24 cellular contexts compared by ENCODE assay signal in the genomic region with DNA sequence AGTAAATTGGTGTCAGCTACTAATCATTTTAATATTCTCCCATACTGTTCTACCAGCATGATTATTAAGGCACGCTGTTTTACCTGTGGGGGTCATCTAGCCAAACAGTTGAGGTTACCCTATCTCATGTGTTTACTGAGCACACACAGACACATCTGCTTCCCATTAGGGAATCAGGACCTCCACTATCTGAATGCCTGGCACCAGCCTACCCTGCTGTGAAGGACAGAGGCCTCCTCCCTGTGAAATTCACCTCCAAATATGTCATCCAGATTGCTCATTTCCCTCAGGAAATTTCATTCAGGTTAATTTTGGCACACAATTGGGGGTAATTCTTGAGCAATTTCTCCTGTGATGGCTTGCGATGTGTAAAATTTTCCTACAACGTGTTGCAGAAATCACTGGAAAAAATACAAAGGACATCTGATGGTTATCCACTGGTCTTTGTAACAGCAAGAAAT.
DNase-seq lines count a peak whose midpoint lies in the region; ATAC-seq and TF ChIP-seq lines count a peak whose summit lies in the region.
"Had no signal": no experiment of that assay in that cellular context is flagged by ENCODE, and none has a peak within 500 bp of the region (broad histone marks: within the 10 kb centered on the region; RNA-seq: fewer than 3 reads in every experiment).

No MANE protein-coding gene starts in this region.

- H3K4me1 ChIP-seq in tibial nerve (peaks cover 0 to 11% (median 0%) of the 10 kb centered on the region in 4 donors), SJCRH30 (peaks cover 23% of the 10 kb centered on the region)
- H3K4me1 ChIP-seq: BLaER1 treated with 17β-estradiol and CSF1 and Interleukin-3, amounts not matched to agents 10 nM and 100 nM; colonic mucosa; parathyroid adenoma; testis had no signal

- H3K27me3 ChIP-seq in tibial nerve (no peaks in the 10 kb centered on the region), SJCRH30 (no peaks in the 10 kb centered on the region)
- H3K27me3 ChIP-seq: BLaER1 treated with 17β-estradiol and CSF1 and Interleukin-3, amounts not matched to agents 10 nM and 100 nM; colonic mucosa; testis had no signal

- H3K27ac ChIP-seq in tibial nerve: peak overlapping the region in 3 of 4 donors; percentile 18 to 68 (median 65)
- H3K27ac ChIP-seq in SJCRH30: no peak overlapping the region
- H3K27ac ChIP-seq: A549; BLaER1 treated with 17β-estradiol and CSF1 and Interleukin-3, amounts not matched to agents 10 nM and 100 nM; colonic mucosa; lower lobe of right lung; parathyroid adenoma had no signal

- H3K36me3 ChIP-seq in tibial nerve (no peaks in the 10 kb centered on the region), SJCRH30 (no peaks in the 10 kb centered on the region)
- H3K36me3 ChIP-seq: BLaER1 treated with 17β-estradiol and CSF1 and Interleukin-3, amounts not matched to agents 10 nM and 100 nM; colonic mucosa; lower lobe of right lung had no signal

- peak; percentile 8 for DNase-seq in NCI-H748 (lab: John Stamatoyannopoulos, UW; ENCODE audit: unreplicated experiment)
- no peak for DNase-seq in NCI-H748 treated with DMSO at 0.1 percent for 48 hours (lab: John Stamatoyannopoulos, UW)
- peak; percentile 17 for DNase-seq in choroid plexus epithelial cell (ENCODE audit: low read depth)
- peak; percentile 25 for DNase-seq in iris pigment epithelial cell (ENCODE audit: low read depth)
- DNase-seq in tibial nerve (ENCODE audit: low spot score in 2 of 2): peak in 1 of 2 donors; percentile 53
- no peak for DNase-seq in nucleus accumbens (lab: John Stamatoyannopoulos, UW)
- DNase-seq in SJCRH30: no peak
- DNase-seq: activated CD4-positive, alpha-beta T cell treated with anti-CD3 and anti-CD28 coated beads, Interleukin-2, amount 50 U/mL, for 1 hour; activated CD8-positive, alpha-beta memory T cell treated with anti-CD3 and anti-CD28 coated beads, Interleukin-2, amount 50 U/mL, for 48 hours; activated naive CD4-positive, alpha-beta T cell treated with Interleukin-2 at 50 U/mL for 16 hours; anterior cingulate cortex; colonic mucosa; DMS 273 treated with DMSO at 0.1 percent for 48 hours; KG1; lower lobe of right lung; naive B cell; NK-92 treated with Interleukin-12 subunit alpha and Interleukin-12 subunit beta, amount 100 ng/mL, for 24 hours; RPMI8226; testis had no signal

- TF ChIP-seq POLR2A in tibial nerve (IDR thresholded peaks at IDR 0.05): no peak

- peak; percentile 63 to 92 for TF ChIP-seq EP300 in tibial nerve (IDR thresholded peaks at IDR 0.05)

- no peak overlapping the region for H3K4me3 ChIP-seq in choroid plexus epithelial cell (ENCODE audit: low read depth, low read length)
- H3K4me3 ChIP-seq in tibial nerve: no peak overlapping the region
- H3K4me3 ChIP-seq in SJCRH30: no peak overlapping the region
- H3K4me3 ChIP-seq: A549; BLaER1 treated with 17β-estradiol and CSF1 and Interleukin-3, amounts not matched to agents 10 nM and 100 nM; colonic mucosa; lower lobe of right lung; smooth muscle cell; testis had no signal

- no peak for ATAC-seq in HG03442 (IDR thresholded peaks at IDR 0.05; ENCODE audit: unreplicated experiment)
- ATAC-seq: A549, lower lobe of right lung had no signal

- TF ChIP-seq CTCF in choroid plexus epithelial cell (conservative IDR thresholded peaks at IDR 0.05; ENCODE audit: low read depth, low read length) (no peak), tibial nerve (IDR thresholded peaks at IDR 0.05) (no peak)

- WGBS in tibial nerve, 2 donors: 64 to 67% methylated on average over 3 of the region's 3 CpGs

- no peaks in the 10 kb centered on the region for H3K9me3 ChIP-seq in tibial nerve
- no peaks in the 10 kb centered on the region for H3K9me3 ChIP-seq in SJCRH30 (replicated peaks)
- H3K9me3 ChIP-seq: A549; BLaER1 treated with 17β-estradiol and CSF1 and Interleukin-3, amounts not matched to agents 10 nM and 100 nM; colonic mucosa; lower lobe of right lung; testis had no signal

Comparison
In these comparisons a context has a peak if more than half of its experiments do, and no peak if none do; other contexts are left out.
1. DNase-seq: peak in NCI-H748 (single experiment), choroid plexus epithelial cell (single experiment) and iris pigment epithelial cell (single experiment); none in NCI-H748 treated with DMSO at 0.1 percent for 48 hours (single experiment), nucleus accumbens (0 of 56) and SJCRH30 (0 of 2).